Comparison of ENCODE assay signal across 21 cellular contexts in genomic region chr2:109521233-109521632, GRCh38.
DNase-seq lines count a peak whose midpoint lies in the region; TF ChIP-seq lines count a peak whose summit lies in the region.
"Had no signal": no experiment of that assay in that cellular context is flagged by ENCODE, and none has a peak within 500 bp of the region (broad histone marks: within the 10 kb centered on the region; RNA-seq: fewer than 3 reads in every experiment).

No MANE protein-coding gene starts in this region.

- WGBS in GM23248 (ENCODE audit: low coverage in 1 of 2, low lambda C conversion rate in 2 of 2, missing lambda C conversion rate in 2 of 2), 2 experiments = 31 to 33% methylated on average over 7 to 8 of the region's 8 CpGs

- H3K4me3 ChIP-seq in GM23248 (no peak overlapping the region), skeletal muscle tissue (ENCODE audit: low read length in 3 of 3) (peak overlapping the region; percentile 0 to 45 (median 27))
- H3K4me3 ChIP-seq: GM23338, HAP-1, MG63, SJSA1 had no signal

- in situ Hi-C loops in GM23248 (cut with MboI) = no loop called here

- no peaks in the 10 kb centered on the region for H3K36me3 Mint-ChIP-seq in nephron progenitor cell (ENCODE audit: low read depth)
- H3K36me3 Mint-ChIP-seq in activated naive CD8-positive, alpha-beta T cell treated with anti-CD3 and anti-CD28 coated beads for 36 hours = no peaks in the 10 kb centered on the region

- no peaks in the 10 kb centered on the region for H4K20me1 ChIP-seq in GM23248 (ENCODE audit: insufficient read depth)

- no peaks in the 10 kb centered on the region for H3K9me2 ChIP-seq in GM23248 (ENCODE audit: insufficient read depth)

- no peaks in the 10 kb centered on the region for H3K79me2 ChIP-seq in GM23248 (ENCODE audit: insufficient read depth)

- H3K27ac Mint-ChIP-seq in nephron progenitor cell = peak overlapping the region; percentile 72
- no peak overlapping the region for H3K27ac Mint-ChIP-seq in activated naive CD8-positive, alpha-beta T cell treated with anti-CD3 and anti-CD28 coated beads for 36 hours
- H3K27ac Mint-ChIP-seq: GM23338, HFFc6 had no signal

- no peaks in the 10 kb centered on the region for H3F3A ChIP-seq in GM23248 (ENCODE audit: insufficient read depth)

- peaks cover 26% of the 10 kb centered on the region for H3K4me1 Mint-ChIP-seq in nephron progenitor cell
- no peaks in the 10 kb centered on the region for H3K4me1 Mint-ChIP-seq in activated naive CD8-positive, alpha-beta T cell treated with anti-CD3 and anti-CD28 coated beads for 36 hours

- no peaks in the 10 kb centered on the region for H3K9me3 ChIP-seq in GM23248 (ENCODE audit: low read depth)
- no peaks in the 10 kb centered on the region for H3K9me3 ChIP-seq in skeletal muscle tissue (ENCODE audit: control insufficient read depth in 3 of 3, low read length in 3 of 3)
- H3K9me3 ChIP-seq: BE2C, HAP-1, MG63, SJSA1 had no signal

- H3K36me3 ChIP-seq in GM23248 (ENCODE audit: low read depth) = no peaks in the 10 kb centered on the region
- no peaks in the 10 kb centered on the region for H3K36me3 ChIP-seq in skeletal muscle tissue (ENCODE audit: control insufficient read depth in 3 of 3, insufficient read depth in 3 of 3, low read length in 3 of 3)
- H3K36me3 ChIP-seq: BE2C, HAP-1, MG63, SJSA1 had no signal

- H3K4me1 ChIP-seq in GM23248 (ENCODE audit: insufficient read depth) (no peaks in the 10 kb centered on the region), skeletal muscle tissue (ENCODE audit: control insufficient read depth in 3 of 3, insufficient read depth in 3 of 3, low read length in 3 of 3) (peaks cover 0 to 7% (median 3%) of the 10 kb centered on the region in 3 donors)
- H3K4me1 ChIP-seq: BE2C, SJSA1 had no signal

- 0 out of 2 replicates have a peak, but pooled peaks cover 5% of the 10 kb centered on the region for H3K27me3 ChIP-seq in GM23248 (replicated peaks; ENCODE audit: insufficient read depth)
- H3K27me3 ChIP-seq in skeletal muscle tissue (ENCODE audit: control insufficient read depth in 3 of 3, insufficient read depth in 3 of 3, low read length in 3 of 3) = peaks cover 0 to 4% (median 0%) of the 10 kb centered on the region in 3 donors
- H3K27me3 ChIP-seq: BE2C, MG63, SJSA1 had no signal

- H3K9ac ChIP-seq in GM23248 = no peak overlapping the region
- H3K9ac ChIP-seq in skeletal muscle tissue (ENCODE audit: low read depth in 1 of 3, low read length in 3 of 3) = peak overlapping the region in 1 of 3 donors; percentile 40

- no peak overlapping the region for H3K4me3 Mint-ChIP-seq in nephron progenitor cell
- no peak overlapping the region for H3K4me3 Mint-ChIP-seq in activated naive CD8-positive, alpha-beta T cell treated with anti-CD3 and anti-CD28 coated beads for 36 hours
- H3K4me3 Mint-ChIP-seq: GM23338, HFFc6 had no signal

- no peaks in the 10 kb centered on the region for H3K9me3 Mint-ChIP-seq in nephron progenitor cell
- no peaks in the 10 kb centered on the region for H3K9me3 Mint-ChIP-seq in activated naive CD8-positive, alpha-beta T cell treated with anti-CD3 and anti-CD28 coated beads for 36 hours
- H3K9me3 Mint-ChIP-seq: GM23338, HFFc6 had no signal

- no peak overlapping the region for H3K4me2 ChIP-seq in GM23248 (ENCODE audit: unreplicated experiment)
- H3K4me2 ChIP-seq: GM23338 had no signal

- H3K27ac ChIP-seq in GM23248 = no peak overlapping the region
- no peak overlapping the region for H3K27ac ChIP-seq in skeletal muscle tissue (ENCODE audit: low read depth, low read length)
- H3K27ac ChIP-seq: SJSA1 had no signal

- H2AFZ ChIP-seq in GM23248 = no peak overlapping the region
- H2AFZ ChIP-seq: GM23338 had no signal

- DNase-seq in GM23248 (peak; percentile 29), astrocyte of the hippocampus (ENCODE audit: low read depth, low spot score) (peak; percentile 16), nephron progenitor cell (no peak), superior temporal gyrus (ENCODE audit: extremely low spot score) (no peak), NCI-H1930 (lab: John Stamatoyannopoulos, UW) (no peak)
- DNase-seq in activated naive CD8-positive, alpha-beta T cell treated with anti-CD3 and anti-CD28 coated beads for 36 hours = no peak
- DNase-seq: BE2C, Calu3, HFFc6, KBM-7, MG63, NCI-H1048, NCI-H1694, NCI-H2081, NCI-H2227 treated with DMSO at 0.1 percent for 48 hours, NCI-H526 treated with DMSO at 0.1 percent for 48 hours, PC-3 had no signal

- TF ChIP-seq CTCF in nephron progenitor cell (IDR thresholded peaks at IDR 0.05) = no peak

- no peaks in the 10 kb centered on the region for H3K27me3 Mint-ChIP-seq in nephron progenitor cell (ENCODE audit: low read depth, poor library complexity)
- no peaks in the 10 kb centered on the region for H3K27me3 Mint-ChIP-seq in activated naive CD8-positive, alpha-beta T cell treated with anti-CD3 and anti-CD28 coated beads for 36 hours

Comparison
In these comparisons a context has a peak if more than half of its experiments do, and no peak if none do; other contexts are left out.
1. DNase-seq: peak in GM23248 (single experiment) and astrocyte of the hippocampus (single experiment); none in nephron progenitor cell (single experiment), superior temporal gyrus (single experiment), NCI-H1930 (0 of 2) and activated naive CD8-positive, alpha-beta T cell treated with anti-CD3 and anti-CD28 coated beads for 36 hours (single experiment).